ENCODE assay signal across 42 cellular contexts in the genomic region with DNA sequence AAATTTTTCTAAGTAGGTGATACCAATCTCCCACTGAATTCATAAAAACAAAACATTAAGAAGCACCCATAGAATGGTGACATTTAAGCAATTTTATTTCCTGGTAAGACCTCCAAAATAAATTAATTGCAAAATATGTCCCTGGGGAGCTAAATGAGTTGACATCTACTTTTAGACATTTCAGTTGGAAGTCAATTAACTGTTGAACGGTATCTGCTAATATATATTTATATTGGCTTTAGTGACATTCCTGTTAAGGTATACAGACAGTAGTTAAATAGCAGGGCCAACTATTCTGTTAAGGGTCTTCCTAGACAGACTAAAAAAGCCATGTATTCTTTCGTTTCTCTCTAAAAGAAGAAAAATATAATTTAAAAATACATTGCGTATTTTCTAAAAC. TPM values are rescaled to one million over a fixed set of nuclear protein-coding genes. Genes with fewer than 3 reads are reported as not detected.
"Had no signal": no experiment of that assay in that cellular context is flagged by ENCODE, and none has a peak within 500 bp of the region (broad histone marks: within the 10 kb centered on the region; RNA-seq: fewer than 3 reads in every experiment).

A gene (plus strand): TSS at position 301 of the 400 bp plus-strand sequence. CDS start 139 bp downstream, outside the sequence.

- H3K4me1 Mint-ChIP-seq: activated naive CD4-positive, alpha-beta T cell treated with anti-CD3 and anti-CD28 coated beads, Interleukin-2, amount 10 ng/mL, durations not matched to agents 7 days and 5 days; activated naive CD4-positive, alpha-beta T cell treated with anti-CD3 and anti-CD28 coated beads, Interleukin-2, amount 50 U/mL, for 24 hours; activated naive CD8-positive, alpha-beta T cell treated with anti-CD3 and anti-CD28 coated beads for 36 hours; activated naive CD8-positive, alpha-beta T cell treated with anti-CD3 and anti-CD28 coated beads, Interleukin-2, amount 10 ng/mL, durations not matched to agents 7 days and 5 days; activated naive CD8-positive, alpha-beta T cell treated with anti-CD3 and anti-CD28 coated beads, Interleukin-2, amount 50 U/mL, for 24 hours; activated T-helper 17 cell treated with anti-CD3 and anti-CD28 coated beads, Interleukin-2, amount 50 U/mL, for 72 hours; central memory CD8-positive, alpha-beta T cell had no signal

- H3K27me3 Mint-ChIP-seq: activated naive CD4-positive, alpha-beta T cell treated with anti-CD3 and anti-CD28 coated beads, Interleukin-2, amount 10 ng/mL, durations not matched to agents 7 days and 5 days; activated naive CD4-positive, alpha-beta T cell treated with anti-CD3 and anti-CD28 coated beads, Interleukin-2, amount 50 U/mL, for 24 hours; activated naive CD8-positive, alpha-beta T cell; activated naive CD8-positive, alpha-beta T cell treated with anti-CD3 and anti-CD28 coated beads for 36 hours; activated naive CD8-positive, alpha-beta T cell treated with anti-CD3 and anti-CD28 coated beads, Interleukin-2, amount 10 ng/mL, durations not matched to agents 7 days and 5 days; activated naive CD8-positive, alpha-beta T cell treated with anti-CD3 and anti-CD28 coated beads, Interleukin-2, amount 50 U/mL, for 24 hours; activated T-cell treated with anti-CD3 and anti-CD28 coated beads, Interleukin-2, amount 50 U/mL, for 24 hours; activated T-helper 17 cell treated with anti-CD3 and anti-CD28 coated beads, Interleukin-2, amount 50 U/mL, for 72 hours; central memory CD8-positive, alpha-beta T cell had no signal

- H3K36me3 ChIP-seq: adrenal gland, ascending aorta, brain microvascular endothelial cell, breast epithelium, cardiac muscle cell had no signal

- ATAC-seq: activated naive CD4-positive, alpha-beta T cell treated with anti-CD3 and anti-CD28 coated beads, Interleukin-2, amount 50 U/mL, for 72 hours; activated naive CD8-positive, alpha-beta T cell treated with anti-CD3 and anti-CD28 coated beads, Interleukin-2, amount 50 U/mL, for 24 hours; activated T-cell treated with anti-CD3 and anti-CD28 coated beads, Interleukin-2, amount 50 U/mL, for 4 hours; activated T-helper 17 cell treated with anti-CD3 and anti-CD28 coated beads, Interleukin-2, amount 50 U/mL, for 72 hours; body of pancreas had no signal

- H3K9me3 Mint-ChIP-seq: activated naive CD4-positive, alpha-beta T cell treated with anti-CD3 and anti-CD28 coated beads for 36 hours; activated naive CD4-positive, alpha-beta T cell treated with anti-CD3 and anti-CD28 coated beads, Interleukin-2, amount 10 ng/mL, durations not matched to agents 7 days and 5 days; activated naive CD4-positive, alpha-beta T cell treated with anti-CD3 and anti-CD28 coated beads, Interleukin-2, amount 50 U/mL, for 24 hours; activated naive CD4-positive, alpha-beta T cell treated with anti-CD3 and anti-CD28 coated beads, Interleukin-2, amount 50 U/mL, for 72 hours; activated naive CD8-positive, alpha-beta T cell treated with anti-CD3 and anti-CD28 coated beads for 36 hours; activated naive CD8-positive, alpha-beta T cell treated with anti-CD3 and anti-CD28 coated beads, Interleukin-2, amount 10 ng/mL, durations not matched to agents 7 days and 5 days; activated naive CD8-positive, alpha-beta T cell treated with anti-CD3 and anti-CD28 coated beads, Interleukin-2, amount 50 U/mL, for 24 hours; activated T-cell treated with anti-CD3 and anti-CD28 coated beads, Interleukin-2, amount 50 U/mL, for 24 hours; activated T-cell treated with anti-CD3 and anti-CD28 coated beads, Interleukin-2, amount 50 U/mL, for 4 hours; activated T-helper 1 cell treated with anti-CD3 and anti-CD28 coated beads, Interleukin-12 subunit alpha, Interleukin-12 subunit beta, Interleukin-2, Interleukin-4 antibody, amounts not matched to agents 30 ng/mL and 10 ng/mL and 1 ng/mL, durations not matched to agents 14 hours and 24 hours and 36 hours; activated T-helper 17 cell treated with anti-CD3 and anti-CD28 coated beads, Interleukin-2, amount 50 U/mL, for 72 hours; activated T-helper 2 cell treated with anti-CD3 and anti-CD28 coated beads, Interferon-gamma antibody, Interleukin-2, Interleukin-4, amounts not matched to agents 10 μg/mL and 5 μg/mL and 100 μg/mL, durations not matched to agents 14 hours and 24 hours and 36 hours; brain had no signal

- H3K27ac ChIP-seq: adrenal gland, ascending aorta, body of pancreas, brain microvascular endothelial cell, breast epithelium, cardiac muscle cell had no signal

- H3K4me1 ChIP-seq: adrenal gland, ascending aorta, body of pancreas, breast epithelium had no signal

- H3K27ac Mint-ChIP-seq: activated naive CD4-positive, alpha-beta T cell treated with anti-CD3 and anti-CD28 coated beads for 36 hours; activated naive CD4-positive, alpha-beta T cell treated with anti-CD3 and anti-CD28 coated beads, Interleukin-2, amount 10 ng/mL, durations not matched to agents 7 days and 5 days; activated naive CD4-positive, alpha-beta T cell treated with anti-CD3 and anti-CD28 coated beads, Interleukin-2, amount 50 U/mL, for 24 hours; activated naive CD4-positive, alpha-beta T cell treated with anti-CD3 and anti-CD28 coated beads, Interleukin-2, amount 50 U/mL, for 72 hours; activated naive CD8-positive, alpha-beta T cell; activated naive CD8-positive, alpha-beta T cell treated with anti-CD3 and anti-CD28 coated beads for 36 hours; activated naive CD8-positive, alpha-beta T cell treated with anti-CD3 and anti-CD28 coated beads, Interleukin-2, amount 10 ng/mL, durations not matched to agents 7 days and 5 days; activated naive CD8-positive, alpha-beta T cell treated with anti-CD3 and anti-CD28 coated beads, Interleukin-2, amount 50 U/mL, for 24 hours; activated T-cell treated with anti-CD3 and anti-CD28 coated beads, Interleukin-2, amount 50 U/mL, for 24 hours; activated T-helper 1 cell treated with anti-CD3 and anti-CD28 coated beads, Interleukin-12 subunit alpha, Interleukin-12 subunit beta, Interleukin-2, Interleukin-4 antibody, amounts not matched to agents 30 ng/mL and 10 ng/mL and 1 ng/mL, durations not matched to agents 14 hours and 24 hours and 36 hours; activated T-helper 17 cell treated with anti-CD3 and anti-CD28 coated beads, Interleukin-2, amount 50 U/mL, for 72 hours; activated T-helper 2 cell treated with anti-CD3 and anti-CD28 coated beads, Interferon-gamma antibody, Interleukin-2, Interleukin-4, amounts not matched to agents 10 μg/mL and 5 μg/mL and 100 μg/mL, durations not matched to agents 14 hours and 24 hours and 36 hours; brain had no signal

- H3K27me3 ChIP-seq: adrenal gland, ascending aorta, body of pancreas, brain microvascular endothelial cell, breast epithelium, cardiac muscle cell had no signal

- H3K4me3 Mint-ChIP-seq: activated naive CD4-positive, alpha-beta T cell treated with anti-CD3 and anti-CD28 coated beads for 36 hours; activated naive CD4-positive, alpha-beta T cell treated with anti-CD3 and anti-CD28 coated beads, Interleukin-2, amount 10 ng/mL, durations not matched to agents 7 days and 5 days; activated naive CD4-positive, alpha-beta T cell treated with anti-CD3 and anti-CD28 coated beads, Interleukin-2, amount 50 U/mL, for 24 hours; activated naive CD8-positive, alpha-beta T cell; activated naive CD8-positive, alpha-beta T cell treated with anti-CD3 and anti-CD28 coated beads for 36 hours; activated naive CD8-positive, alpha-beta T cell treated with anti-CD3 and anti-CD28 coated beads, Interleukin-2, amount 10 ng/mL, durations not matched to agents 7 days and 5 days; activated naive CD8-positive, alpha-beta T cell treated with anti-CD3 and anti-CD28 coated beads, Interleukin-2, amount 50 U/mL, for 24 hours; activated T-cell treated with anti-CD3 and anti-CD28 coated beads, Interleukin-2, amount 50 U/mL, for 24 hours; activated T-cell treated with anti-CD3 and anti-CD28 coated beads, Interleukin-2, amount 50 U/mL, for 4 hours; activated T-helper 1 cell treated with anti-CD3 and anti-CD28 coated beads, Interleukin-12 subunit alpha, Interleukin-12 subunit beta, Interleukin-2, Interleukin-4 antibody, amounts not matched to agents 30 ng/mL and 10 ng/mL and 1 ng/mL, durations not matched to agents 14 hours and 24 hours and 36 hours; activated T-helper 17 cell treated with anti-CD3 and anti-CD28 coated beads, Interleukin-2, amount 50 U/mL, for 72 hours; brain; central memory CD8-positive, alpha-beta T cell had no signal

- DNase-seq: activated effector memory CD4-positive, alpha-beta T cell treated with anti-CD3 and anti-CD28 coated beads, Interleukin-2, amount 50 U/mL, for 16 hours; activated effector memory CD4-positive, alpha-beta T cell treated with Interleukin-2 at 50 U/mL for 16 hours; activated gamma-delta T cell; activated gamma-delta T cell treated with Interleukin-2 at 50 U/mL for 16 hours; activated naive CD4-positive, alpha-beta T cell; activated naive CD4-positive, alpha-beta T cell treated with anti-CD3 and anti-CD28 coated beads for 36 hours; activated naive CD4-positive, alpha-beta T cell treated with anti-CD3 and anti-CD28 coated beads, Interleukin-2, amount 10 ng/mL, durations not matched to agents 7 days and 5 days; activated naive CD4-positive, alpha-beta T cell treated with anti-CD3 and anti-CD28 coated beads, Interleukin-2, amount 50 U/mL, for 16 hours; activated naive CD4-positive, alpha-beta T cell treated with Interleukin-2 at 50 U/mL for 16 hours; activated naive CD8-positive, alpha-beta T cell treated with anti-CD3 and anti-CD28 coated beads for 36 hours; activated naive CD8-positive, alpha-beta T cell treated with anti-CD3 and anti-CD28 coated beads, Interleukin-2, amount 10 ng/mL, durations not matched to agents 7 days and 5 days; activated naive CD8-positive, alpha-beta T cell treated with anti-CD3 and anti-CD28 coated beads, Interleukin-2, amount 50 U/mL, for 24 hours; activated T-cell treated with anti-CD3 and anti-CD28 coated beads, Interleukin-2, amount 50 U/mL, for 1 hour; activated T-cell treated with anti-CD3 and anti-CD28 coated beads, Interleukin-2, amount 50 U/mL, for 24 hours; activated T-cell treated with anti-CD3 and anti-CD28 coated beads, Interleukin-2, amount 50 U/mL, for 4 hours; adrenal gland; amniotic stem cell; amygdala; anterior cingulate cortex; aorta; body of pancreas; brain microvascular endothelial cell; caudate nucleus; central memory CD4-positive, alpha-beta T cell; cerebellar nuclear complex had no signal

- H3K36me3 Mint-ChIP-seq: activated naive CD4-positive, alpha-beta T cell treated with anti-CD3 and anti-CD28 coated beads, Interleukin-2, amount 10 ng/mL, durations not matched to agents 7 days and 5 days; activated naive CD4-positive, alpha-beta T cell treated with anti-CD3 and anti-CD28 coated beads, Interleukin-2, amount 50 U/mL, for 24 hours; activated naive CD4-positive, alpha-beta T cell treated with anti-CD3 and anti-CD28 coated beads, Interleukin-2, amount 50 U/mL, for 72 hours; activated naive CD8-positive, alpha-beta T cell; activated naive CD8-positive, alpha-beta T cell treated with anti-CD3 and anti-CD28 coated beads for 36 hours; activated naive CD8-positive, alpha-beta T cell treated with anti-CD3 and anti-CD28 coated beads, Interleukin-2, amount 10 ng/mL, durations not matched to agents 7 days and 5 days; brain had no signal

- H3K4me3 ChIP-seq: adrenal gland, ascending aorta, body of pancreas, breast epithelium, cardiac muscle cell had no signal

RNA-seq across cellular contexts. Expression of the gene that starts here (rescaled TPM):
- total RNA-seq: activated naive CD4-positive, alpha-beta T cell treated with anti-CD3 and anti-CD28 coated beads for 36 hours; activated naive CD4-positive, alpha-beta T cell treated with anti-CD3 and anti-CD28 coated beads, Interleukin-2, amount 50 U/mL, for 72 hours; activated naive CD8-positive, alpha-beta T cell treated with anti-CD3 and anti-CD28 coated beads for 36 hours; activated naive CD8-positive, alpha-beta T cell treated with anti-CD3 and anti-CD28 coated beads, Interleukin-2, amount 10 ng/mL, durations not matched to agents 7 days and 5 days; activated T-cell treated with anti-CD3 and anti-CD28 coated beads, Interleukin-2, amount 50 U/mL, for 4 hours; activated T-helper 1 cell treated with anti-CD3 and anti-CD28 coated beads, Interleukin-12 subunit alpha, Interleukin-12 subunit beta, Interleukin-2, Interleukin-4 antibody, amounts not matched to agents 30 ng/mL and 10 ng/mL and 1 ng/mL, durations not matched to agents 14 hours and 24 hours and 36 hours; activated T-helper 17 cell treated with anti-CD3 and anti-CD28 coated beads, Interleukin-2, amount 50 U/mL, for 72 hours; activated T-helper 2 cell treated with anti-CD3 and anti-CD28 coated beads, Interferon-gamma antibody, Interleukin-2, Interleukin-4, amounts not matched to agents 10 μg/mL and 5 μg/mL and 100 μg/mL, durations not matched to agents 14 hours and 24 hours and 36 hours; adrenal gland; aorta; ascending aorta; astrocyte; body of pancreas; breast epithelium; bronchial epithelial cell; cardiac muscle cell; cardiac septum; cerebellum; chondrocyte had no signal
- polyA plus RNA-seq: adipose tissue, adrenal gland, aorta, cardiac muscle cell had no signal
